9 cellular contexts compared by ENCODE assay signal in the genomic region with DNA sequence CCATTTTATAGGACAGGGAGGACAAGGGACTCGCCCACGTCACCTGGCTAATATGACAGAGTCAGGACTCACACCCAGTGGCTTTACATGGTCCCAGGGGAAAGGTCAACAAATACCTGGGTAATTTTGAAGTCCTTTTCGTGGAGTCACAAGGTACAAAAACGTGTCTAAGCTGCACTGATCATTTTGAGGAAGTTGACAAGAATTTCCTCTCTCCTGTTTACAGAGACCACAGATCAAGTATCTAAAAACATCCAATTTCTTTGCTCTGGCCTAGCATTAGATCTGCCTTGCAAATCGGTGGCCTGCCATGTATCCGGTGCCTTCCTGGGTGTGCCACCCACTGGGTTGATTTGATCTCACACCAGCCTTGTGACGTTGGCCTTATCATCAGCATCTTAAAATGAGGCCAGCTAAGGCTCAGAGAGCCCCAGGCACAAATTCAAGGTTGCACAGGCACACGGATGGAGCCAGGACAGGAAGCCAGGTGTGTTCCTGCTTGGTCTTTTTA. TPM values are rescaled to one million over a fixed set of nuclear protein-coding genes. Genes with fewer than 3 reads are reported as not detected.
DNase-seq lines count a peak whose midpoint lies in the region; ATAC-seq and TF ChIP-seq lines count a peak whose summit lies in the region.
"Had no signal": no experiment of that assay in that cellular context is flagged by ENCODE, and none has a peak within 500 bp of the region (broad histone marks: within the 10 kb centered on the region; RNA-seq: fewer than 3 reads in every experiment).

No MANE protein-coding gene starts in this region.

- DNase-seq in GDM1 (lab: John Stamatoyannopoulos, UW) (peak; percentile 11), activated B cell treated with CpG ODN at 0.5 μM for 24 hours (no peak), glutamatergic neuron (no peak), amygdala (lab: John Stamatoyannopoulos, UW) (no peak), foreskin melanocyte (no peak)

- H3K4me1 Mint-ChIP-seq in activated B cell treated with CpG ODN at 0.5 μM for 24 hours = peaks cover 59% of the 10 kb centered on the region
- peaks cover 42% of the 10 kb centered on the region for H3K4me1 Mint-ChIP-seq in glutamatergic neuron (ENCODE audit: low read depth, unreplicated experiment)

- POLR2A ChIA-PET in activated B cell treated with CpG ODN at 0.5 μM for 24 hours (lab: Charles Lee) = interaction anchor here (0.6 to 1.6 kb wide), 5 partner anchors 14 to 44 kb away, joined by 3 to 11 read pairs (median 4); no protein-coding TSS in a partner anchor

- ATAC-seq in HG03342 (IDR thresholded peaks at IDR 0.05; ENCODE audit: unreplicated experiment) = peak; percentile 51
- peak; percentile 85 for ATAC-seq in activated B cell treated with CpG ODN at 0.5 μM for 24 hours (ENCODE audit: low read depth)
- ATAC-seq in HG03025 (IDR thresholded peaks at IDR 0.05; ENCODE audit: low FRiP score, unreplicated experiment) = no peak
- ATAC-seq in HG02798 (IDR thresholded peaks at IDR 0.05; ENCODE audit: poor library complexity, unreplicated experiment) = no peak

- TF ChIP-seq CTCF in activated B cell treated with CpG ODN at 0.5 μM for 24 hours (IDR thresholded peaks at IDR 0.05) (no peak), glutamatergic neuron (IDR thresholded peaks at IDR 0.05; ENCODE audit: partially characterized antibody, unreplicated experiment) (no peak)

- no peaks in the 10 kb centered on the region for H3K36me3 Mint-ChIP-seq in activated B cell treated with CpG ODN at 0.5 μM for 24 hours (ENCODE audit: low read depth)
- no peaks in the 10 kb centered on the region for H3K36me3 Mint-ChIP-seq in glutamatergic neuron (ENCODE audit: unreplicated experiment)

- H3K4me3 Mint-ChIP-seq in activated B cell treated with CpG ODN at 0.5 μM for 24 hours = peak overlapping the region; percentile 40
- no peak overlapping the region for H3K4me3 Mint-ChIP-seq in glutamatergic neuron (ENCODE audit: unreplicated experiment)
- H3K4me3 Mint-ChIP-seq: dendritic cell treated with granulocyte-macrophage colony-stimulating factor and Interleukin-4, amounts not matched to agents 40 ng/mL and 50 ng/mL, for 4 days had no signal

- CTCF ChIA-PET in activated B cell treated with CpG ODN at 0.5 μM for 24 hours (lab: Charles Lee) = no interaction called here

- peak overlapping the region; percentile 91 for H3K27ac Mint-ChIP-seq in activated B cell treated with CpG ODN at 0.5 μM for 24 hours
- peak overlapping the region; percentile 64 for H3K27ac Mint-ChIP-seq in glutamatergic neuron (ENCODE audit: unreplicated experiment)
- H3K27ac Mint-ChIP-seq: dendritic cell treated with granulocyte-macrophage colony-stimulating factor and Interleukin-4, amounts not matched to agents 40 ng/mL and 50 ng/mL, for 4 days had no signal

- no peaks in the 10 kb centered on the region for H3K9me3 Mint-ChIP-seq in activated B cell treated with CpG ODN at 0.5 μM for 24 hours
- peaks cover 8% of the 10 kb centered on the region for H3K9me3 Mint-ChIP-seq in glutamatergic neuron (ENCODE audit: unreplicated experiment)
- H3K9me3 Mint-ChIP-seq: dendritic cell treated with granulocyte-macrophage colony-stimulating factor and Interleukin-4, amounts not matched to agents 40 ng/mL and 50 ng/mL, for 4 days had no signal

- no peaks in the 10 kb centered on the region for H3K27me3 Mint-ChIP-seq in activated B cell treated with CpG ODN at 0.5 μM for 24 hours
- peaks cover 11% of the 10 kb centered on the region for H3K27me3 Mint-ChIP-seq in glutamatergic neuron (ENCODE audit: unreplicated experiment)

- intact Hi-C loops in activated B cell treated with CpG ODN at 0.5 μM for 24 hours (cut with micrococcal nuclease) = loop anchor here (2.0 kb wide), 1 partner anchor 17 kb away; a partner anchor contains a TSS

RNA-seq across cellular contexts. Expression of a gene that starts 17.6 kb away (rescaled TPM):
- total RNA-seq in activated B cell treated with CpG ODN at 0.5 μM for 24 hours (22.2 and 23.9 TPM in 2 replicates), glutamatergic neuron (ENCODE audit: unreplicated experiment) (147 TPM)

RNA-seq across cellular contexts. Expression of a gene that starts 53.9 kb away (rescaled TPM):
- 4.5 and 5.6 TPM in 2 replicates for total RNA-seq in activated B cell treated with CpG ODN at 0.5 μM for 24 hours
- total RNA-seq in glutamatergic neuron (ENCODE audit: unreplicated experiment) = 35.0 TPM

Comparison
In these comparisons a context has a peak if more than half of its experiments do, and no peak if none do; other contexts are left out.
1. ATAC-seq: peak in HG03342 (single experiment) and activated B cell treated with CpG ODN at 0.5 μM for 24 hours (single experiment); none in HG03025 (single experiment) and HG02798 (single experiment).